ENCODE assay signal across 8 cellular contexts in genomic region chr7:157337316-157338149, GRCh38. TPM values are rescaled to one million over a fixed set of nuclear protein-coding genes. Genes with fewer than 3 reads are reported as not detected.
A peak's percentile ranks its signal among the peaks of the same experiment; 100 is the strongest.
DNase-seq lines count a peak whose midpoint lies in the region; ATAC-seq, FAIRE-seq and TF ChIP-seq lines count a peak whose summit lies in the region.

No MANE protein-coding gene starts in this region.

- peak overlapping the region; percentile 96 for H3K27ac Mint-ChIP-seq in WTC11

- peak; percentile 86 for DNase-seq in DMS 273 (lab: John Stamatoyannopoulos, UW; ENCODE audit: unreplicated experiment)
- peak; percentile 41 for DNase-seq in WTC11 (ENCODE audit: low spot score)
- DNase-seq in bronchial epithelial cell (ENCODE audit: low read depth) = peak; percentile 46
- DNase-seq in kidney tubule cell (ENCODE audit: low spot score) = peak; percentile 63
- peak; percentile 69 to 80 for DNase-seq in stimulated activated CD4-positive, alpha-beta T cell treated with anti-CD3 and anti-CD28 coated beads, Interleukin-2, amount 100 ng/mL, for 24 hours
- DNase-seq in cerebellar nuclear complex (lab: John Stamatoyannopoulos, UW) = no peak

- no peaks in the 10 kb centered on the region; the same call in 1 of the 2 replicates for H3K27me3 Mint-ChIP-seq in WTC11 (ENCODE audit: low read depth)

- no peaks in the 10 kb centered on the region for H3K27me3 ChIP-seq in HUES6 (ENCODE audit: control insufficient read depth, insufficient read depth, low read length)
- H3K27me3 ChIP-seq in bronchial epithelial cell (ENCODE audit: control insufficient read depth, insufficient read depth, low read length) = no peaks in the 10 kb centered on the region

- H3K36me3 Mint-ChIP-seq in WTC11 = peaks cover 34% of the 10 kb centered on the region

- peak overlapping the region; percentile 97 for H3K9ac ChIP-seq in HUES6 (ENCODE audit: low read length)

- TF ChIP-seq CTCF in WTC11 (IDR thresholded peaks at IDR 0.05) (no peak), bronchial epithelial cell (IDR thresholded peaks at IDR 0.05; ENCODE audit: insufficient read depth, low read length, severe bottlenecking) (no peak)

- peak; percentile 44 for ATAC-seq in GM21390 (IDR thresholded peaks at IDR 0.05; ENCODE audit: unreplicated experiment)
- ATAC-seq in WTC11 = no peak

- no peaks in the 10 kb centered on the region for H3K9me3 Mint-ChIP-seq in WTC11

- FAIRE-seq in bronchial epithelial cell (lab: Jason Lieb, UNC) = no peak

- CTCF ChIA-PET in WTC11 (lab: Charles Lee) = interaction anchor here (1.2 to 2.6 kb wide), 3 partner anchors 8 to 20 kb away, joined by 3 to 9 read pairs (median 5); no protein-coding TSS in a partner anchor

- H3K36me3 ChIP-seq in HUES6 (ENCODE audit: control insufficient read depth, insufficient read depth, low read length) (peaks cover 24% of the 10 kb centered on the region), bronchial epithelial cell (ENCODE audit: control insufficient read depth, insufficient read depth, low read length) (no peaks in the 10 kb centered on the region)

- H3K9me3 ChIP-seq in HUES6 (ENCODE audit: control insufficient read depth, insufficient read depth, low read depth, low read length) = no peaks in the 10 kb centered on the region

- H3K4me3 ChIP-seq in HUES6 (ENCODE audit: low read depth, low read length) = peak overlapping the region; percentile 100
- H3K4me3 ChIP-seq in bronchial epithelial cell (ENCODE audit: low read depth, low read length) = peak overlapping the region; percentile 71

- POLR2A ChIA-PET in WTC11 (lab: Charles Lee) = interaction anchor here (1.2 to 1.8 kb wide), 3 partner anchors 8 to 57 kb away, joined by 3 to 10 read pairs (median 6); no protein-coding TSS in a partner anchor

- H3K4me3 Mint-ChIP-seq in WTC11 = peak overlapping the region; percentile 87

- peak overlapping the region; percentile 93 for H3K27ac ChIP-seq in HUES6 (ENCODE audit: low read depth, low read length)

- peaks cover 55% of the 10 kb centered on the region for H3K4me1 Mint-ChIP-seq in WTC11

- peaks cover 24% of the 10 kb centered on the region for H3K4me1 ChIP-seq in HUES6 (ENCODE audit: control insufficient read depth, insufficient read depth, low read length)

TF ChIP-seq in WTC11, 78 proteins besides CTCF, POLR2A, EP300 and RAD21:
- TF ChIP-seq ESRRA (CRISPR knock-in tag; IDR thresholded peaks at IDR 0.05; ENCODE audit: borderline replicate concordance) = no peak; the same call in 1 of the 2 replicates
- TF ChIP-seq GABPB1 (CRISPR knock-in tag; IDR thresholded peaks at IDR 0.05) = 0 out of 2 replicates have a peak, but pooled peaks have one; percentile 18
- peak; percentile 2; the same call in 1 of the 2 replicates for TF ChIP-seq HMGXB4 (CRISPR knock-in tag; IDR thresholded peaks at IDR 0.05)

RNA-seq across cellular contexts. Expression of gene DNAJB6, which starts 0.7 kb away (rescaled TPM):
- total RNA-seq in WTC11 (2021) (264 to 288 TPM (median 268 TPM) in 3 replicates), bronchial epithelial cell (87.9 and 113 TPM in 2 replicates)

Comparison
In these comparisons a context has a peak if more than half of its experiments do, and no peak if none do; other contexts are left out.
1. DNase-seq: peak in DMS 273 (single experiment), WTC11 (single experiment), bronchial epithelial cell (single experiment), kidney tubule cell (single experiment) and stimulated activated CD4-positive, alpha-beta T cell treated with anti-CD3 and anti-CD28 coated beads, Interleukin-2, amount 100 ng/mL, for 24 hours (2 of 2); none in cerebellar nuclear complex (0 of 2).